Comparison of ENCODE assay signal across 20 cellular contexts in the genomic region with DNA sequence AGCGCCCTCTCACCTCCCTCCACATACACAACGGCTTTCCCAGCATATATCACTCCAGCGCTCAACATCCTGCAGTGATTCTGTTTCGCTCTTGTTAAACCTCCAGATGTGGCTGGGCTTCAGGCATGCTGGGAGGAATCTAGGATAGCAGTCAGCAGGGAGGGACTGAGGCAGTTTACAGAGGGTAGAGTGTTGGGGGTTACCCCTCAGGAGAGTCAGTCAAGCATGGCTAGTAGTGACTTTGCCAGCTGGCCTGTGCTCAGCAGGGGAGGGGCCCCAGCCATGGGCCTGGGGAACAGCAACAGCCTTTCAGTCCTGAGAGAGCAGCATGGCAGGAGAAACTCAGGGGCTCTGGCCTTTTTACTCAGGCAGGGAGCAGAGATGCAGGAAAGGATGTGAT.
A peak's percentile ranks its signal among the peaks of the same experiment; 100 is the strongest.
DNase-seq lines count a peak whose midpoint lies in the region; ATAC-seq, FAIRE-seq and TF ChIP-seq lines count a peak whose summit lies in the region.
"Had no signal": no experiment of that assay in that cellular context is flagged by ENCODE, and none has a peak within 500 bp of the region (broad histone marks: within the 10 kb centered on the region; RNA-seq: fewer than 3 reads in every experiment).

No MANE protein-coding gene starts in this region.

- H3K14ac ChIP-seq in H9 (ENCODE audit: insufficient read depth, low read length) (no peak overlapping the region), H1 (ENCODE audit: insufficient read length) (no peak overlapping the region)

- H3K27me3 ChIP-seq in H9 (ENCODE audit: insufficient read depth, low read length) (no peaks in the 10 kb centered on the region), H1 (replicated peaks in 1 of 4; ENCODE audit: control insufficient read depth in 3 of 4, extremely low read depth in 1 of 4, insufficient read depth in 3 of 4, low read length in 3 of 4) (no peaks in the 10 kb centered on the region), HepG2 (ENCODE audit: control insufficient read depth in 1 of 2, insufficient read depth in 2 of 2, low read length in 2 of 2) (no peaks in the 10 kb centered on the region)
- H3K27me3 ChIP-seq: cardiac muscle cell had no signal

- no peak overlapping the region for H3K4ac ChIP-seq in H9 (ENCODE audit: low read depth, low read length)
- H3K4ac ChIP-seq in H1 (replicated peaks; ENCODE audit: insufficient read length, low read depth, low read length): no peak overlapping the region

- TF ChIP-seq CTCF in H9 (conservative IDR thresholded peaks at IDR 0.05): no peak
- TF ChIP-seq CTCF in H1 (IDR thresholded peaks at IDR 0.05; ENCODE audit: control extremely low read depth in 1 of 3, insufficient read depth in 1 of 3, low read depth in 1 of 3, low read length in 3 of 3): no peak
- no peak for TF ChIP-seq CTCF in nephron progenitor cell (IDR thresholded peaks at IDR 0.05)
- TF ChIP-seq CTCF in HepG2 (CRISPR knock-in tag; IDR thresholded peaks at IDR 0.05): no peak

- no peaks in the 10 kb centered on the region for H3K79me2 ChIP-seq in H9 (ENCODE audit: insufficient read depth, low read length)
- H3K79me2 ChIP-seq in H1 (ENCODE audit: control insufficient read depth in 1 of 2, insufficient read depth in 2 of 2, low read length in 2 of 2): no peaks in the 10 kb centered on the region
- no peaks in the 10 kb centered on the region for H3K79me2 ChIP-seq in HepG2 (ENCODE audit: insufficient read depth, low read length)
- H3K79me2 ChIP-seq: parathyroid adenoma had no signal

- TF ChIP-seq EP300 in H1 (IDR thresholded peaks at IDR 0.05; ENCODE audit: borderline replicate concordance in 1 of 2, low read depth in 2 of 2, low read length in 2 of 2): no peak
- TF ChIP-seq EP300 in HepG2 (IDR thresholded peaks at IDR 0.05; ENCODE audit: low read depth in 2 of 2, low read length in 2 of 2): no peak
- no peak for TF ChIP-seq EP300 in HepG2 (CRISPR knock-in tag; IDR thresholded peaks at IDR 0.05; ENCODE audit: borderline replicate concordance)

- CTCF ChIA-PET in H1 (lab: Charles Lee; ENCODE audit: partially characterized antibody): no interaction called here
- CTCF ChIA-PET in HepG2 (lab: Yijun Ruan, JAX; ENCODE audit: low intra/inter-chr PET ratio, low total read pairs): no interaction called here

- H3K23ac ChIP-seq in H9 (ENCODE audit: insufficient read length, low read depth, low read length): no peak overlapping the region
- H3K23ac ChIP-seq in H1 (ENCODE audit: insufficient read length): no peak overlapping the region

- intact Hi-C loops in HepG2 (cut with micrococcal nuclease; ENCODE audit: unreplicated experiment) (no loop called here), posterior vena cava (cut with DNase I) (no loop called here)

- no peak overlapping the region for H4K8ac ChIP-seq in H9 (replicated peaks; ENCODE audit: insufficient read length, low read depth, low read length)
- H4K8ac ChIP-seq in H1 (ENCODE audit: extremely low read depth, insufficient read depth, low read length): peak overlapping the region; percentile 63

- H3K23me2 ChIP-seq in H9 (ENCODE audit: insufficient read length, low read depth, low read length, poor library complexity, severe bottlenecking) (no peaks in the 10 kb centered on the region), H1 (ENCODE audit: low read depth, low read length) (no peaks in the 10 kb centered on the region; the same call in 1 of the 2 replicates)

- DNase-seq in H9 (peak; percentile 29), NCI-H2029 (lab: John Stamatoyannopoulos, UW) (peak; percentile 14), H1 (ENCODE audit: low read depth in 1 of 2, low spot score in 2 of 2) (peak in 1 of 2 experiments; percentile 49), nephron progenitor cell (peak; percentile 40), caudate nucleus (lab: John Stamatoyannopoulos, UW) (no peak), HepG2 (ENCODE audit: low spot score) (no peak), posterior vena cava (ENCODE audit: low spot score) (no peak)
- DNase-seq in activated CD4-positive, alpha-beta T cell treated with anti-CD3 and anti-CD28 coated beads, Interleukin-2, amount 50 U/mL, for 48 hours: no peak
- DNase-seq: activated CD8-positive, alpha-beta memory T cell treated with anti-CD3 and anti-CD28 coated beads, Interleukin-2, amount 50 U/mL, for 4 hours; DMS79; immature natural killer cell; NCI-H2107; SW 1271 had no signal

- H2AK5ac ChIP-seq in H9 (ENCODE audit: insufficient read length, low read length): no peak overlapping the region
- H2AK5ac ChIP-seq in H1 (ENCODE audit: low read depth, low read length): no peak overlapping the region

- H3K4me3 Mint-ChIP-seq in H9: no peak overlapping the region
- no peak overlapping the region for H3K4me3 Mint-ChIP-seq in nephron progenitor cell
- H3K4me3 Mint-ChIP-seq: immature natural killer cell had no signal

- no peak overlapping the region for H3K56ac ChIP-seq in H9 (ENCODE audit: insufficient read length, low read depth, low read length)
- H3K56ac ChIP-seq in H1 (replicated peaks; ENCODE audit: insufficient read length, low read depth, low read length): no peak overlapping the region

- in situ Hi-C loops in HepG2 (cut with HindIII; ENCODE audit: extremely low pct_ligation_motif_present, low pct_unique_long_range_greater_than_20kb): no loop called here

- POLR2A ChIA-PET in H1 (lab: Charles Lee; ENCODE audit: partially characterized antibody) (no interaction called here), HepG2 (lab: Yijun Ruan, JAX) (no interaction called here)

- H3K4me1 ChIP-seq in H9 (ENCODE audit: insufficient read depth, low read length) (no peaks in the 10 kb centered on the region), H1 (replicated peaks in 1 of 4; ENCODE audit: control insufficient read depth in 3 of 4, insufficient read depth in 4 of 4, low read length in 3 of 4) (peaks cover 0 to 6% (median under 1%) of the 10 kb centered on the region in 4 experiments; a peak in 2 of 7 replicates), HepG2 (ENCODE audit: insufficient read depth, low read length) (no peaks in the 10 kb centered on the region)

- H3K4me2 ChIP-seq in H9 (ENCODE audit: insufficient read depth, insufficient read length, low read length) (no peak overlapping the region), H1 (ENCODE audit: insufficient read depth in 1 of 2, low read depth in 2 of 2, low read length in 2 of 2) (no peak overlapping the region), HepG2 (ENCODE audit: low read depth, low read length) (no peak overlapping the region)

- H3K9me3 Mint-ChIP-seq in H9 (no peaks in the 10 kb centered on the region), nephron progenitor cell (no peaks in the 10 kb centered on the region)

- no peak overlapping the region for H4K91ac ChIP-seq in H9 (ENCODE audit: insufficient read length, low read depth, low read length)
- no peak overlapping the region for H4K91ac ChIP-seq in H1 (replicated peaks; ENCODE audit: insufficient read length, low read length)

- H2BK5ac ChIP-seq in H9 (ENCODE audit: insufficient read length, low read length) (no peak overlapping the region), H1 (ENCODE audit: low read depth, low read length) (no peak overlapping the region)

- H3K27me3 Mint-ChIP-seq in H9 (ENCODE audit: low read depth): no peaks in the 10 kb centered on the region
- H3K27me3 Mint-ChIP-seq in nephron progenitor cell (ENCODE audit: low read depth, poor library complexity): peaks cover 4% of the 10 kb centered on the region

- H3K36me3 Mint-ChIP-seq in H9 (ENCODE audit: insufficient read depth in 1 of 3, low read depth in 3 of 3) (no peaks in the 10 kb centered on the region), nephron progenitor cell (ENCODE audit: low read depth) (no peaks in the 10 kb centered on the region)
- H3K36me3 Mint-ChIP-seq: activated naive CD4-positive, alpha-beta T cell treated with anti-CD3 and anti-CD28 coated beads, Interleukin-2, amount 50 U/mL, for 72 hours; immature natural killer cell had no signal

- TF ChIP-seq POLR2A in H1 (IDR thresholded peaks at IDR 0.05; ENCODE audit: control extremely low read depth in 1 of 2, low read depth in 2 of 2, low read length in 2 of 2) (no peak), HepG2 (IDR thresholded peaks at IDR 0.05; ENCODE audit: insufficient read depth in 1 of 2, low read depth in 2 of 2, low read length in 2 of 2) (no peak)

- H2BK20ac ChIP-seq in H9 (ENCODE audit: low read depth, low read length, poor library complexity, severe bottlenecking): no peak overlapping the region
- H2BK20ac ChIP-seq in H1 (ENCODE audit: low read length): no peak overlapping the region

- TF ChIP-seq RAD21 in H1 (IDR thresholded peaks at IDR 0.05 in 1 of 2, conservative IDR thresholded peaks at IDR 0.05 in 1 of 2; ENCODE audit: low read depth in 2 of 2, low read length in 2 of 2) (no peak), HepG2 (CRISPR knock-in tag; IDR thresholded peaks at IDR 0.05) (no peak)

- H4K20me1 ChIP-seq in H9 (ENCODE audit: control insufficient read depth, insufficient read depth, insufficient read length) (no peaks in the 10 kb centered on the region), H1 (replicated peaks in 1 of 2; ENCODE audit: control insufficient read depth in 1 of 2, insufficient read depth in 2 of 2, low read length in 2 of 2) (no peaks in the 10 kb centered on the region), HepG2 (ENCODE audit: insufficient read depth, low read length) (no peaks in the 10 kb centered on the region)

- H3K4me3 ChIP-seq in H1 (ENCODE audit: extremely low read depth in 1 of 4, insufficient read depth in 2 of 4, low read depth in 3 of 4, low read length in 4 of 4): no peak overlapping the region
- no peak overlapping the region for H3K4me3 ChIP-seq in HepG2 (replicated peaks in 1 of 3; ENCODE audit: insufficient read depth in 1 of 3, low read depth in 2 of 3, low read length in 3 of 3)
- H3K4me3 ChIP-seq: cardiac muscle cell had no signal

- H3K36me3 ChIP-seq in H1 (ENCODE audit: control insufficient read depth in 2 of 4, insufficient read depth in 4 of 4, low read length in 3 of 4): no peaks in the 10 kb centered on the region
- H3K36me3 ChIP-seq in HepG2 (replicated peaks in 1 of 2; ENCODE audit: control insufficient read depth in 1 of 2, insufficient read depth in 2 of 2, low read length in 2 of 2): no peaks in the 10 kb centered on the region
- H3K36me3 ChIP-seq: cardiac muscle cell had no signal

- H3K9ac ChIP-seq in H9 (ENCODE audit: extremely low read depth, insufficient read length, low read length) (peak overlapping the region; percentile 13), H1 (replicated peaks in 1 of 4; ENCODE audit: extremely low read depth in 1 of 4, low read depth in 3 of 4, low read length in 3 of 4) (no peak overlapping the region), HepG2 (ENCODE audit: insufficient read depth, low read depth, low read length) (no peak overlapping the region)
- H3K9ac ChIP-seq: parathyroid adenoma had no signal

- H2BK120ac ChIP-seq in H9 (ENCODE audit: low read depth, low read length, poor library complexity, severe bottlenecking): no peak overlapping the region
- no peak overlapping the region for H2BK120ac ChIP-seq in H1 (replicated peaks; ENCODE audit: low read depth, low read length)

- no peak overlapping the region for H2BK15ac ChIP-seq in H9 (ENCODE audit: low read depth, low read length)
- H2BK15ac ChIP-seq in H1 (ENCODE audit: low read length): no peak overlapping the region

- no peak overlapping the region for H4K5ac ChIP-seq in H9 (ENCODE audit: insufficient read length, low read depth, low read length)
- no peak overlapping the region for H4K5ac ChIP-seq in H1 (ENCODE audit: insufficient read length, low read depth, low read length)

- H3K4me1 Mint-ChIP-seq in H9 (peaks cover 4 to 6% of the 10 kb centered on the region in 2 experiments), nephron progenitor cell (peaks cover 38% of the 10 kb centered on the region)
- H3K4me1 Mint-ChIP-seq: immature natural killer cell had no signal

- H2BK12ac ChIP-seq in H9 (ENCODE audit: insufficient read length, low read depth, low read length) (no peak overlapping the region), H1 (ENCODE audit: low read depth, low read length) (peak overlapping the region; percentile 35; the same call in 1 of the 2 replicates)

- FAIRE-seq in H1 (lab: Jason Lieb, UNC) (no peak), HepG2 (lab: Jason Lieb, UNC) (no peak)
- FAIRE-seq: endometrium, frontal cortex had no signal

- ATAC-seq in HepG2: no peak; the same call in 2 of the 3 replicates
- ATAC-seq: activated naive CD4-positive, alpha-beta T cell treated with anti-CD3 and anti-CD28 coated beads, Interleukin-2, amount 50 U/mL, for 72 hours; HCT116; Panc1 had no signal

- no peak overlapping the region for H3K18ac ChIP-seq in H9 (ENCODE audit: insufficient read length, low read depth, low read length)
- no peak overlapping the region for H3K18ac ChIP-seq in H1 (ENCODE audit: extremely low read depth, low read length)

- H3K79me1 ChIP-seq in H9 (ENCODE audit: insufficient read depth, low read depth, low read length, poor library complexity, severe bottlenecking) (no peaks in the 10 kb centered on the region), H1 (ENCODE audit: low read depth, low read length) (no peaks in the 10 kb centered on the region)

- no peak overlapping the region for H3T11ph ChIP-seq in H9 (ENCODE audit: low read length)

- H3K9me3 ChIP-seq in H9 (ENCODE audit: control insufficient read depth, low read depth, low read length) (no peaks in the 10 kb centered on the region), H1 (ENCODE audit: insufficient read depth in 2 of 2, low read depth in 1 of 2, low read length in 1 of 2) (no peaks in the 10 kb centered on the region), HepG2 (ENCODE audit: low read length) (no peaks in the 10 kb centered on the region)

- no CpG with 5 or more reads among the region's 4 CpGs for WGBS in H9 (ENCODE audit: extremely low coverage, insufficient read length, low lambda C conversion rate)
- WGBS in H1 (ENCODE audit: extremely low coverage in 1 of 2, insufficient coverage in 1 of 2, insufficient read length in 1 of 2, insufficient replicate concordance in 2 of 2, low coverage in 1 of 2, low lambda C conversion rate in 2 of 2, missing lambda C conversion rate in 1 of 2), 2 experiments: 88% methylated on average over 4 of the region's 4 CpGs; no CpG with 5 or more reads in 1 of the 2 experiments
- WGBS in HepG2 (ENCODE audit: low lambda C conversion rate): 63% methylated on average over 4 of the region's 4 CpGs

- H2AFZ ChIP-seq in H9 (ENCODE audit: low read length) (peak overlapping the region; percentile 70), H1 (ENCODE audit: low read length) (peak overlapping the region; percentile 57), HepG2 (ENCODE audit: low read length) (no peak overlapping the region)
- H2AFZ ChIP-seq: parathyroid adenoma had no signal

- H3K27ac ChIP-seq in H9 (ENCODE audit: insufficient read length, low read depth, low read length) (no peak overlapping the region), H1 (ENCODE audit: low read depth, low read length) (no peak overlapping the region), caudate nucleus (ENCODE audit: low read depth, low read length) (no peak overlapping the region), HepG2 (ENCODE audit: extremely low read length, insufficient read depth, low read length) (no peak overlapping the region)
- H3K27ac ChIP-seq: cardiac muscle cell, parathyroid adenoma had no signal

- no TSS peak for BruUV-seq in HepG2 (replicated peaks; lab: Mats Ljungman, UMichigan)

- peak overlapping the region in 2 of 3 experiments; percentile 67 to 76; a peak in 5 of 7 replicates for H3K27ac Mint-ChIP-seq in H9
- H3K27ac Mint-ChIP-seq in nephron progenitor cell: peak overlapping the region; percentile 88
- H3K27ac Mint-ChIP-seq: activated naive CD4-positive, alpha-beta T cell treated with anti-CD3 and anti-CD28 coated beads, Interleukin-2, amount 50 U/mL, for 72 hours; immature natural killer cell had no signal

Comparison
In these comparisons a context has a peak if more than half of its experiments do, and no peak if none do; other contexts are left out.
1. DNase-seq: peak in H9 (single experiment), NCI-H2029 (single experiment) and nephron progenitor cell (single experiment); none in caudate nucleus (0 of 61), activated CD4-positive, alpha-beta T cell treated with anti-CD3 and anti-CD28 coated beads, Interleukin-2, amount 50 U/mL, for 48 hours (0 of 2), HepG2 (single experiment) and posterior vena cava (single experiment).